In genomic region chr12:83322816-83323215, GRCh38 we compare ENCODE assay signal across 21 cellular contexts.
"Had no signal": no experiment of that assay in that cellular context is flagged by ENCODE, and none has a peak within 500 bp of the region (broad histone marks: within the 10 kb centered on the region; RNA-seq: fewer than 3 reads in every experiment).

No MANE protein-coding gene starts in this region.

- H3K27me3 ChIP-seq: brain microvascular endothelial cell had no signal

- H3K27ac Mint-ChIP-seq: activated CD4-positive, alpha-beta memory T cell treated with anti-CD3 and anti-CD28 coated beads for 36 hours; activated CD4-positive, alpha-beta T cell treated with anti-CD3 and anti-CD28 coated beads, Interleukin-2, amount 10 ng/mL, durations not matched to agents 7 days and 5 days; activated naive CD4-positive, alpha-beta T cell treated with anti-CD3 and anti-CD28 coated beads, Interleukin-2, amount 10 ng/mL, durations not matched to agents 7 days and 5 days; activated naive CD8-positive, alpha-beta T cell treated with anti-CD3 and anti-CD28 coated beads for 36 hours; activated T-helper 2 cell treated with anti-CD3 and anti-CD28 coated beads, Interferon-gamma antibody, Interleukin-2, Interleukin-4, amounts not matched to agents 10 μg/mL and 5 μg/mL and 100 μg/mL, durations not matched to agents 14 hours and 24 hours and 36 hours had no signal

- H2AFZ ChIP-seq: PC-9 had no signal

- H3K4me1 Mint-ChIP-seq: activated CD4-positive, alpha-beta T cell treated with anti-CD3 and anti-CD28 coated beads, Interleukin-2, amount 10 ng/mL, durations not matched to agents 7 days and 5 days; activated naive CD4-positive, alpha-beta T cell treated with anti-CD3 and anti-CD28 coated beads, Interleukin-2, amount 10 ng/mL, durations not matched to agents 7 days and 5 days; activated naive CD8-positive, alpha-beta T cell treated with anti-CD3 and anti-CD28 coated beads for 36 hours had no signal

- DNase-seq: activated CD4-positive, alpha-beta memory T cell treated with anti-CD3 and anti-CD28 coated beads for 36 hours; activated CD4-positive, alpha-beta T cell treated with anti-CD3 and anti-CD28 coated beads, Interleukin-2, amount 10 ng/mL, durations not matched to agents 7 days and 5 days; activated CD4-positive, CD25-positive, alpha-beta regulatory T cell; activated CD8-positive, alpha-beta memory T cell treated with anti-CD3 and anti-CD28 coated beads for 24 hours; activated gamma-delta T cell treated with Interleukin-2 at 50 U/mL for 16 hours; activated naive CD4-positive, alpha-beta T cell treated with anti-CD3 and anti-CD28 coated beads, Interleukin-2, amount 10 ng/mL, durations not matched to agents 7 days and 5 days; activated naive CD8-positive, alpha-beta T cell treated with anti-CD3 and anti-CD28 coated beads for 36 hours; activated T-cell treated with anti-CD3 and anti-CD28 coated beads for 4 hours; activated T-cell treated with anti-CD3 and anti-CD28 coated beads, Interleukin-2, amount 50 U/mL, for 48 hours; brain microvascular endothelial cell; cerebellar nuclear complex; MM.1S; NCI-H146; NCI-H2029; NCI-H226; NCI-H510A; PC-9; SHP77 treated with DMSO at 0.1 percent for 48 hours; T-helper 1 cell had no signal

- H3K4me2 ChIP-seq: PC-9 had no signal

- H3K36me3 ChIP-seq: brain microvascular endothelial cell had no signal

- H3K27me3 Mint-ChIP-seq: activated CD4-positive, alpha-beta memory T cell treated with anti-CD3 and anti-CD28 coated beads for 36 hours; activated CD4-positive, alpha-beta T cell treated with anti-CD3 and anti-CD28 coated beads, Interleukin-2, amount 10 ng/mL, durations not matched to agents 7 days and 5 days; activated naive CD4-positive, alpha-beta T cell treated with anti-CD3 and anti-CD28 coated beads, Interleukin-2, amount 10 ng/mL, durations not matched to agents 7 days and 5 days; activated naive CD8-positive, alpha-beta T cell treated with anti-CD3 and anti-CD28 coated beads for 36 hours had no signal

- H3K4me3 Mint-ChIP-seq: activated CD4-positive, alpha-beta memory T cell treated with anti-CD3 and anti-CD28 coated beads for 36 hours; activated CD4-positive, alpha-beta T cell treated with anti-CD3 and anti-CD28 coated beads, Interleukin-2, amount 10 ng/mL, durations not matched to agents 7 days and 5 days; activated naive CD4-positive, alpha-beta T cell treated with anti-CD3 and anti-CD28 coated beads, Interleukin-2, amount 10 ng/mL, durations not matched to agents 7 days and 5 days; activated naive CD8-positive, alpha-beta T cell treated with anti-CD3 and anti-CD28 coated beads for 36 hours had no signal

- H3K36me3 Mint-ChIP-seq: activated CD4-positive, alpha-beta memory T cell treated with anti-CD3 and anti-CD28 coated beads for 36 hours; activated naive CD4-positive, alpha-beta T cell treated with anti-CD3 and anti-CD28 coated beads, Interleukin-2, amount 10 ng/mL, durations not matched to agents 7 days and 5 days; activated naive CD8-positive, alpha-beta T cell treated with anti-CD3 and anti-CD28 coated beads for 36 hours had no signal

- H3K4me3 ChIP-seq: PC-9 had no signal

- H3K27ac ChIP-seq: brain microvascular endothelial cell, PC-9, VCaP had no signal

- H3K9me3 Mint-ChIP-seq: activated CD4-positive, alpha-beta memory T cell treated with anti-CD3 and anti-CD28 coated beads for 36 hours; activated CD4-positive, alpha-beta T cell treated with anti-CD3 and anti-CD28 coated beads, Interleukin-2, amount 10 ng/mL, durations not matched to agents 7 days and 5 days; activated naive CD4-positive, alpha-beta T cell treated with anti-CD3 and anti-CD28 coated beads, Interleukin-2, amount 10 ng/mL, durations not matched to agents 7 days and 5 days; activated naive CD8-positive, alpha-beta T cell treated with anti-CD3 and anti-CD28 coated beads for 36 hours had no signal
